1 cellular context compared by ENCODE assay signal in genomic region chr2:32743480-32744236, GRCh38.
TF ChIP-seq lines count a peak whose summit lies in the region.

No MANE protein-coding gene starts in this region.

TF ChIP-seq in K562, 482 proteins besides CTCF, POLR2A, EP300 and RAD21 (continued from another document):
- TF ChIP-seq AFF4 (CRISPR knock-in tag; IDR thresholded peaks at IDR 0.05), result no peak
- TF ChIP-seq ZNF232 (CRISPR knock-in tag; IDR thresholded peaks at IDR 0.05), result no peak
- TF ChIP-seq CLOCK (CRISPR knock-in tag; IDR thresholded peaks at IDR 0.05; ENCODE audit: borderline replicate concordance), result no peak
- no peak for TF ChIP-seq ZNF253 (CRISPR knock-in tag; conservative IDR thresholded peaks at IDR 0.05)
- TF ChIP-seq FOXP1 (CRISPR knock-in tag; IDR thresholded peaks at IDR 0.05), result no peak
- no peak for TF ChIP-seq PKNOX1 (IDR thresholded peaks at IDR 0.05)
- no peak for TF ChIP-seq ARID1B (IDR thresholded peaks at IDR 0.05)
- TF ChIP-seq ZNF79 (CRISPR knock-in tag; IDR thresholded peaks at IDR 0.05; ENCODE audit: low read depth), result no peak
- no peak for TF ChIP-seq DDX20 (tag; IDR thresholded peaks at IDR 0.05; ENCODE audit: low read depth)
